In genomic region chr20:137668-138131, GRCh38 we compare ENCODE assay signal across 12 cellular contexts. TPM values are rescaled to one million over a fixed set of nuclear protein-coding genes. Genes with fewer than 3 reads are reported as not detected.
A peak's percentile ranks its signal among the peaks of the same experiment; 100 is the strongest.
DNase-seq lines count a peak whose midpoint lies in the region; TF ChIP-seq lines count a peak whose summit lies in the region.
"Had no signal": no experiment of that assay in that cellular context is flagged by ENCODE, and none has a peak within 500 bp of the region (broad histone marks: within the 10 kb centered on the region; RNA-seq: fewer than 3 reads in every experiment).

No MANE protein-coding gene starts in this region.

- TF ChIP-seq POLR2A in adrenal gland (IDR thresholded peaks at IDR 0.05) = no peak

- peak overlapping the region; percentile 62 for H3K4me2 ChIP-seq in OCI-LY1 (ENCODE audit: low read length)
- H3K4me2 ChIP-seq: hepatocyte had no signal

- DNase-seq in CD1c-positive myeloid dendritic cell (ENCODE audit: extremely low spot score) (peak; percentile 11), H4 (ENCODE audit: low spot score) (peak; percentile 53), epithelial cell of esophagus (ENCODE audit: low read depth) (peak; percentile 13), NCI-H187 (lab: John Stamatoyannopoulos, UW) (no peak), adrenal gland (no peak)
- no peak for DNase-seq in activated CD4-positive, CD25-positive, alpha-beta regulatory T cell treated with anti-CD3 and anti-CD28 coated beads, Interleukin-2, amount 50 U/mL, for 72 hours
- no peak for DNase-seq in stimulated activated CD4-positive, alpha-beta T cell treated with anti-CD3 and anti-CD28 coated beads, Interleukin-4, amount 100 ng/mL, for 24 hours
- DNase-seq: amniotic stem cell, stomach had no signal

- H3K4me3 ChIP-seq in OCI-LY1 (ENCODE audit: low read depth, low read length, poor library complexity, severe bottlenecking) (peak overlapping the region; percentile 52), epithelial cell of esophagus (ENCODE audit: low read length) (no peak overlapping the region), adrenal gland (no peak overlapping the region)
- H3K4me3 ChIP-seq: hepatocyte, SJSA1, stomach had no signal

- 0 out of 2 replicates have a peak overlapping the region, but pooled peaks have one; percentile 76 for H2AFZ ChIP-seq in OCI-LY1 (ENCODE audit: low read length)
- H2AFZ ChIP-seq: hepatocyte had no signal

- H3F3A ChIP-seq in OCI-LY1 (ENCODE audit: insufficient read depth, low read length) = no peaks in the 10 kb centered on the region

- H3K9ac ChIP-seq in OCI-LY1 (ENCODE audit: low read length) = no peak overlapping the region

- H3K27ac ChIP-seq in OCI-LY1 (ENCODE audit: low read depth, low read length, poor library complexity, severe bottlenecking) (no peak overlapping the region), adrenal gland (no peak overlapping the region)
- H3K27ac ChIP-seq: hepatocyte, SJSA1, stomach had no signal

- no peaks in the 10 kb centered on the region for H4K20me1 ChIP-seq in OCI-LY1 (ENCODE audit: insufficient read depth, low read length)

- no peaks in the 10 kb centered on the region; the same call in 1 of the 2 replicates for H3K9me2 ChIP-seq in OCI-LY1 (ENCODE audit: low read depth, low read length)

- H3K36me3 ChIP-seq in OCI-LY1 (ENCODE audit: insufficient read depth, low read length) (no peaks in the 10 kb centered on the region), adrenal gland (replicated peaks in 1 of 2) (no peaks in the 10 kb centered on the region)
- H3K36me3 ChIP-seq: SJSA1, stomach had no signal

- H3K79me2 ChIP-seq in OCI-LY1 (ENCODE audit: insufficient read depth, low read length) = no peaks in the 10 kb centered on the region
- H3K79me2 ChIP-seq: hepatocyte had no signal

- H3K27me3 ChIP-seq in OCI-LY1 (ENCODE audit: insufficient read depth, low read length) (no peaks in the 10 kb centered on the region), adrenal gland (peaks cover 8% of the 10 kb centered on the region)
- H3K27me3 ChIP-seq: SJSA1 had no signal

- H3K9me3 ChIP-seq in OCI-LY1 (ENCODE audit: low read length) (no peaks in the 10 kb centered on the region), adrenal gland (replicated peaks in 1 of 3) (no peaks in the 10 kb centered on the region)
- H3K9me3 ChIP-seq: SJSA1 had no signal

- peaks cover 4% of the 10 kb centered on the region for H3K4me1 ChIP-seq in OCI-LY1 (ENCODE audit: insufficient read depth, low read length, severe bottlenecking)
- H3K4me1 ChIP-seq in adrenal gland (replicated peaks in 1 of 2) = no peaks in the 10 kb centered on the region
- H3K4me1 ChIP-seq: SJSA1, stomach had no signal

- intact Hi-C loops in adrenal gland (cut with DNase I) = no loop called here

- TF ChIP-seq CTCF in OCI-LY1 (IDR thresholded peaks at IDR 0.05; ENCODE audit: low read length) = peak; percentile 88
- TF ChIP-seq CTCF in epithelial cell of esophagus (IDR thresholded peaks at IDR 0.05; ENCODE audit: insufficient read depth, low read depth, low read length, missing control alignments) = peak; percentile 39
- TF ChIP-seq CTCF in adrenal gland (IDR thresholded peaks at IDR 0.05) = no peak

- 76 to 83% (median 80%) methylated on average over 8 to 9 of the region's 9 CpGs for WGBS in adrenal gland, 4 donors

RNA-seq across cellular contexts. Expression of gene DEFB126, which starts 4.7 kb away (rescaled TPM):
- total RNA-seq in H4 (2014; rRNA removed; shearing (Covaris generic)) = not detected in 2 replicates
- not detected for total RNA-seq in adrenal gland
- not detected for polyA plus RNA-seq in adrenal gland
- total RNA-seq: hepatocyte, SJSA1, stomach had no signal
- polyA plus RNA-seq: hepatocyte, stomach had no signal

RNA-seq across cellular contexts. Expression of gene DEFB127, which starts 19.6 kb away (rescaled TPM):
- total RNA-seq in H4 (2014; rRNA removed; shearing (Covaris generic)) = not detected in 2 replicates
- total RNA-seq in adrenal gland = not detected
- polyA plus RNA-seq in adrenal gland = not detected
- total RNA-seq: hepatocyte, SJSA1, stomach had no signal
- polyA plus RNA-seq: hepatocyte, stomach had no signal

RNA-seq across cellular contexts. Expression of gene DEFB125, which starts 50.2 kb away (rescaled TPM):
- total RNA-seq in H4 (2014; rRNA removed; shearing (Covaris generic)) = not detected in 2 replicates
- not detected for total RNA-seq in adrenal gland
- not detected for polyA plus RNA-seq in adrenal gland
- total RNA-seq: hepatocyte, SJSA1, stomach had no signal
- polyA plus RNA-seq: hepatocyte, stomach had no signal

RNA-seq across cellular contexts. Expression of gene DEFB128, which starts 51.8 kb away (rescaled TPM):
- not detected in 2 replicates for total RNA-seq in H4 (2014; rRNA removed; shearing (Covaris generic))
- not detected for total RNA-seq in adrenal gland
- not detected for polyA plus RNA-seq in adrenal gland
- total RNA-seq: hepatocyte, SJSA1, stomach had no signal
- polyA plus RNA-seq: hepatocyte, stomach had no signal

Comparison
In these comparisons a context has a peak if more than half of its experiments do, and no peak if none do; other contexts are left out.
1. DNase-seq: peak in CD1c-positive myeloid dendritic cell (single experiment), H4 (single experiment) and epithelial cell of esophagus (single experiment); none in NCI-H187 (0 of 2), adrenal gland (0 of 7), activated CD4-positive, CD25-positive, alpha-beta regulatory T cell treated with anti-CD3 and anti-CD28 coated beads, Interleukin-2, amount 50 U/mL, for 72 hours (single experiment) and stimulated activated CD4-positive, alpha-beta T cell treated with anti-CD3 and anti-CD28 coated beads, Interleukin-4, amount 100 ng/mL, for 24 hours (single experiment).
2. CTCF ChIP-seq: peak in OCI-LY1 (single experiment) and epithelial cell of esophagus (single experiment); none in adrenal gland (0 of 6).